Comparison of ENCODE assay signal across 8 cellular contexts in genomic region chr18:54717673-54718435, GRCh38.
DNase-seq lines count a peak whose midpoint lies in the region; ATAC-seq and TF ChIP-seq lines count a peak whose summit lies in the region.

No MANE protein-coding gene starts in this region.

- peak overlapping the region; percentile 74 for H3K27ac Mint-ChIP-seq in activated CD8-positive, alpha-beta T cell treated with anti-CD3 and anti-CD28 coated beads, Interleukin-2, amount 10 ng/mL, durations not matched to agents 7 days and 5 days

- H3K27me3 ChIP-seq in Loucy (ENCODE audit: insufficient read depth, low read length, poor library complexity, severe bottlenecking) = no peaks in the 10 kb centered on the region
- no peaks in the 10 kb centered on the region for H3K27me3 ChIP-seq in esophagus squamous epithelium
- H3K27me3 ChIP-seq in sigmoid colon = no peaks in the 10 kb centered on the region

- DNase-seq in GM10266 (ENCODE audit: extremely low spot score) (peak; percentile 8), foreskin melanocyte (peak; percentile 10), esophagus squamous epithelium (lab: John Stamatoyannopoulos, UW) (no peak), sigmoid colon (no peak)
- DNase-seq in activated CD8-positive, alpha-beta T cell treated with anti-CD3 and anti-CD28 coated beads, Interleukin-2, amount 10 ng/mL, durations not matched to agents 7 days and 5 days = peak; percentile 81
- DNase-seq in stimulated activated CD4-positive, alpha-beta T cell treated with anti-CD3 and anti-CD28 coated beads, Interleukin-4, amount 100 ng/mL, for 24 hours = peak; percentile 36

- TF ChIP-seq CTCF in GM10266 (IDR thresholded peaks at IDR 0.05; ENCODE audit: control insufficient read depth, insufficient read depth, low read depth, missing control alignments) (no peak), Loucy (conservative IDR thresholded peaks at IDR 0.05; ENCODE audit: low read length) (no peak), esophagus squamous epithelium (IDR thresholded peaks at IDR 0.05) (no peak), sigmoid colon (IDR thresholded peaks at IDR 0.05) (no peak)

- H3K4me2 ChIP-seq in Loucy (ENCODE audit: low read depth, low read length, poor library complexity, severe bottlenecking) = peak overlapping the region; percentile 88

- CTCF ChIA-PET in activated CD8-positive, alpha-beta T cell treated with anti-CD3 and anti-CD28 coated beads, Interleukin-2, amount 10 ng/mL, durations not matched to agents 7 days and 5 days (lab: Charles Lee) = no interaction called here

- H3K4me1 Mint-ChIP-seq in activated CD8-positive, alpha-beta T cell treated with anti-CD3 and anti-CD28 coated beads, Interleukin-2, amount 10 ng/mL, durations not matched to agents 7 days and 5 days (ENCODE audit: low read depth) = peaks cover 55% of the 10 kb centered on the region

- intact Hi-C loops in esophagus squamous epithelium (cut with DNase I) = no loop called here
- intact Hi-C loops in sigmoid colon (cut with DNase I) = no loop called here

- POLR2A ChIA-PET in activated CD8-positive, alpha-beta T cell treated with anti-CD3 and anti-CD28 coated beads, Interleukin-2, amount 10 ng/mL, durations not matched to agents 7 days and 5 days (lab: Charles Lee) = no interaction called here

- no peak overlapping the region for H2AFZ ChIP-seq in Loucy (ENCODE audit: low read length)

- peaks cover 14% of the 10 kb centered on the region for H3K36me3 Mint-ChIP-seq in activated CD8-positive, alpha-beta T cell treated with anti-CD3 and anti-CD28 coated beads, Interleukin-2, amount 10 ng/mL, durations not matched to agents 7 days and 5 days (ENCODE audit: low read depth)

- H3K79me2 ChIP-seq in Loucy (ENCODE audit: insufficient read depth, low read length) = no peaks in the 10 kb centered on the region

- no peak for TF ChIP-seq EP300 in sigmoid colon (IDR thresholded peaks at IDR 0.05)

- no peaks in the 10 kb centered on the region for H4K20me1 ChIP-seq in Loucy (ENCODE audit: insufficient read depth, low read length, poor library complexity, severe bottlenecking)

- 23 to 27% methylated on average over 15 of the region's 15 CpGs for WGBS in esophagus squamous epithelium, 2 donors
- WGBS in sigmoid colon, 2 donors = 28 to 76% methylated on average over 15 of the region's 15 CpGs

- H3K27me3 Mint-ChIP-seq in activated CD8-positive, alpha-beta T cell treated with anti-CD3 and anti-CD28 coated beads, Interleukin-2, amount 10 ng/mL, durations not matched to agents 7 days and 5 days (ENCODE audit: low read depth) = peaks cover 22% of the 10 kb centered on the region

- H3K4me1 ChIP-seq in Loucy (ENCODE audit: insufficient read depth, low read length, poor library complexity, severe bottlenecking) (peaks cover 53% of the 10 kb centered on the region), esophagus squamous epithelium (peaks cover 0 to 10% (median under 1%) of the 10 kb centered on the region in 3 donors), sigmoid colon (no peaks in the 10 kb centered on the region)

- H3K9ac ChIP-seq in Loucy (ENCODE audit: low read depth, low read length, poor library complexity, severe bottlenecking) = no peak overlapping the region

- no peak overlapping the region for H3K27ac ChIP-seq in esophagus squamous epithelium
- H3K27ac ChIP-seq in sigmoid colon = no peak overlapping the region

- H3K9me3 Mint-ChIP-seq in activated CD8-positive, alpha-beta T cell treated with anti-CD3 and anti-CD28 coated beads, Interleukin-2, amount 10 ng/mL, durations not matched to agents 7 days and 5 days (ENCODE audit: insufficient read depth) = no peaks in the 10 kb centered on the region

- H3F3A ChIP-seq in Loucy (ENCODE audit: low read depth) = peaks cover 8% of the 10 kb centered on the region

- H3K9me2 ChIP-seq in Loucy (replicated peaks; ENCODE audit: low read depth, low read length) = no peaks in the 10 kb centered on the region

- TF ChIP-seq POLR2A in esophagus squamous epithelium (IDR thresholded peaks at IDR 0.05) (no peak), sigmoid colon (IDR thresholded peaks at IDR 0.05) (no peak)

- peak overlapping the region; percentile 70 for H3K4me3 Mint-ChIP-seq in activated CD8-positive, alpha-beta T cell treated with anti-CD3 and anti-CD28 coated beads, Interleukin-2, amount 10 ng/mL, durations not matched to agents 7 days and 5 days

- H3K9me3 ChIP-seq in Loucy (ENCODE audit: insufficient read depth, low read depth, low read length) (no peaks in the 10 kb centered on the region), esophagus squamous epithelium (no peaks in the 10 kb centered on the region), sigmoid colon (no peaks in the 10 kb centered on the region)

- ATAC-seq in GM21529 (IDR thresholded peaks at IDR 0.05; ENCODE audit: unreplicated experiment) = peak; percentile 85
- ATAC-seq in activated CD8-positive, alpha-beta T cell treated with anti-CD3 and anti-CD28 coated beads, Interleukin-2, amount 10 ng/mL, durations not matched to agents 7 days and 5 days = peak; percentile 89

- H3K4me3 ChIP-seq in Loucy (ENCODE audit: low read length, poor library complexity, severe bottlenecking) = peak overlapping the region; percentile 74
- H3K4me3 ChIP-seq in esophagus squamous epithelium = no peak overlapping the region
- no peak overlapping the region for H3K4me3 ChIP-seq in sigmoid colon

- H3K36me3 ChIP-seq in Loucy (ENCODE audit: insufficient read depth, low read length) (no peaks in the 10 kb centered on the region), esophagus squamous epithelium (no peaks in the 10 kb centered on the region), sigmoid colon (no peaks in the 10 kb centered on the region)

Comparison
In these comparisons a context has a peak if more than half of its experiments do, and no peak if none do; other contexts are left out.
1. DNase-seq: peak in GM10266 (single experiment), activated CD8-positive, alpha-beta T cell treated with anti-CD3 and anti-CD28 coated beads, Interleukin-2, amount 10 ng/mL, durations not matched to agents 7 days and 5 days (single experiment), foreskin melanocyte (single experiment) and stimulated activated CD4-positive, alpha-beta T cell treated with anti-CD3 and anti-CD28 coated beads, Interleukin-4, amount 100 ng/mL, for 24 hours (single experiment); none in esophagus squamous epithelium (single experiment) and sigmoid colon (single experiment).